In genomic region chr2:74199275-74199701, GRCh38 we compare ENCODE assay signal across 8 cellular contexts. TPM values are rescaled to one million over a fixed set of nuclear protein-coding genes. Genes with fewer than 3 reads are reported as not detected.
DNase-seq lines count a peak whose midpoint lies in the region; ATAC-seq and TF ChIP-seq lines count a peak whose summit lies in the region.

No MANE protein-coding gene starts in this region.

- H3K27me3 ChIP-seq in ACC112 (ENCODE audit: insufficient read depth, low read length) (no peaks in the 10 kb centered on the region), HUES64 (ENCODE audit: insufficient read depth, low read length) (peaks cover 3% of the 10 kb centered on the region; the same call in 1 of the 2 replicates), breast epithelium (no peaks in the 10 kb centered on the region), mucosa of rectum (ENCODE audit: control insufficient read depth in 2 of 2, insufficient read depth in 2 of 2, low read length in 2 of 2) (no peaks in the 10 kb centered on the region)

- peak in 1 of 2 donors; percentile 59 for DNase-seq in breast epithelium (ENCODE audit: low spot score in 2 of 2)
- DNase-seq in NCI-H146 (lab: John Stamatoyannopoulos, UW): no peak
- no peak for DNase-seq in retina
- DNase-seq in NCI-H774 (lab: John Stamatoyannopoulos, UW): no peak

- TF ChIP-seq POLR2A in breast epithelium (IDR thresholded peaks at IDR 0.05): no peak

- H2AFZ ChIP-seq in ACC112 (ENCODE audit: low read length, unreplicated experiment): no peak overlapping the region

- H3K4me3 ChIP-seq in ACC112 (ENCODE audit: low read depth, low read length) (peak overlapping the region; percentile 95), HUES64 (ENCODE audit: low read length) (peak overlapping the region; percentile 75), breast epithelium (peak overlapping the region; percentile 75 to 79 (median 77)), mucosa of rectum (ENCODE audit: low read length in 2 of 2) (peak overlapping the region; percentile 68 to 89)

- H3K27ac ChIP-seq in ACC112 (ENCODE audit: low read depth, low read length) (peak overlapping the region; percentile 92), HUES64 (ENCODE audit: low read depth, low read length) (peak overlapping the region; percentile 99; the same call in 1 of the 2 replicates), breast epithelium (peak overlapping the region; percentile 84 to 94), mucosa of rectum (ENCODE audit: low read depth in 2 of 2, low read length in 2 of 2) (peak overlapping the region; percentile 94 to 96)

- no peaks in the 10 kb centered on the region for H3K36me3 ChIP-seq in ACC112 (ENCODE audit: insufficient read depth, low read length)
- H3K36me3 ChIP-seq in HUES64 (ENCODE audit: insufficient read depth, low read length): peaks cover 34% of the 10 kb centered on the region
- H3K36me3 ChIP-seq in breast epithelium: no peaks in the 10 kb centered on the region
- no peaks in the 10 kb centered on the region for H3K36me3 ChIP-seq in mucosa of rectum (ENCODE audit: control insufficient read depth in 2 of 2, insufficient read depth in 2 of 2, low read length in 2 of 2)

- intact Hi-C loops in breast epithelium (cut with DNase I; ENCODE audit: low total_unique reads): no loop called here

- H3K9ac ChIP-seq in HUES64 (ENCODE audit: low read depth, low read length) (peak overlapping the region; percentile 99), mucosa of rectum (ENCODE audit: low read depth in 1 of 2, low read length in 2 of 2) (peak overlapping the region; percentile 83 to 89)

- TF ChIP-seq CTCF in breast epithelium (IDR thresholded peaks at IDR 0.05): no peak

- H3K9me3 ChIP-seq in HUES64 (ENCODE audit: insufficient read depth, low read depth, low read length) (no peaks in the 10 kb centered on the region), breast epithelium (no peaks in the 10 kb centered on the region), mucosa of rectum (ENCODE audit: control insufficient read depth in 2 of 2, low read length in 2 of 2) (no peaks in the 10 kb centered on the region)

- under 1% methylated on average over 18 of the region's 20 CpGs for WGBS in HUES64

- ATAC-seq in HG03342 (IDR thresholded peaks at IDR 0.05; ENCODE audit: unreplicated experiment): no peak

- H3K4me1 ChIP-seq in ACC112 (ENCODE audit: control insufficient read depth, insufficient read depth, low read length, unreplicated experiment): peaks cover 12% of the 10 kb centered on the region
- H3K4me1 ChIP-seq in HUES64 (ENCODE audit: insufficient read depth, low read length): peaks cover 14% of the 10 kb centered on the region
- no peaks in the 10 kb centered on the region for H3K4me1 ChIP-seq in breast epithelium
- peaks cover 6 to 10% of the 10 kb centered on the region in 2 donors for H3K4me1 ChIP-seq in mucosa of rectum (ENCODE audit: control insufficient read depth in 2 of 2, insufficient read depth in 2 of 2, low read length in 2 of 2)

- peaks cover 51% of the 10 kb centered on the region for H3K79me2 ChIP-seq in ACC112 (ENCODE audit: control insufficient read depth, insufficient read depth, low read length, unreplicated experiment)

RNA-seq across cellular contexts. Expression of gene MTHFD2, which starts 0.9 kb away (rescaled TPM):
- polyA plus RNA-seq in HUES64 (2013, experiment 1 of 2): 120 TPM
- 127 TPM for polyA plus RNA-seq in HUES64 (2013, experiment 2 of 2)
- total RNA-seq in breast epithelium: 100 to 1,000 TPM in 1 of 3 donors, 10 to 100 TPM in 2; 41.6 to 100 (median 56.7) TPM

RNA-seq across cellular contexts. Expression of gene MOB1A, which starts 20.6 kb away (rescaled TPM):
- 48.7 TPM for polyA plus RNA-seq in HUES64 (2013, experiment 1 of 2)
- polyA plus RNA-seq in HUES64 (2013, experiment 2 of 2): 62.1 TPM
- 100 to 1,000 TPM in 1 of 3 donors, 10 to 100 TPM in 2; 87.8 to 107 (median 98.4) TPM for total RNA-seq in breast epithelium

RNA-seq across cellular contexts. Expression of gene BOLA3, which starts 51.6 kb away (rescaled TPM):
- polyA plus RNA-seq in HUES64 (2013, experiment 1 of 2): 78.2 TPM
- polyA plus RNA-seq in HUES64 (2013, experiment 2 of 2): 91.2 TPM
- total RNA-seq in breast epithelium: 10 to 100 TPM; 27.1 to 42.6 (median 30.2) TPM
